ENCODE assay signal across 19 cellular contexts in genomic region chr9:33893861-33894260, GRCh38.
DNase-seq lines count a peak whose midpoint lies in the region; ATAC-seq and TF ChIP-seq lines count a peak whose summit lies in the region.
"Had no signal": no experiment of that assay in that cellular context is flagged by ENCODE, and none has a peak within 500 bp of the region (broad histone marks: within the 10 kb centered on the region; RNA-seq: fewer than 3 reads in every experiment).

No MANE protein-coding gene starts in this region.

- no peak overlapping the region for H3K4me2 ChIP-seq in DOHH2 (ENCODE audit: low read length)
- H3K4me2 ChIP-seq: GM23338 had no signal

- H4K20me1 ChIP-seq in DOHH2 (ENCODE audit: control insufficient read depth, insufficient read depth, low read depth, low read length) = peaks cover 3% of the 10 kb centered on the region; the same call in 1 of the 2 replicates

- H3F3A ChIP-seq in DOHH2 (ENCODE audit: control insufficient read depth, insufficient read depth) = peaks cover 3% of the 10 kb centered on the region; the same call in 1 of the 2 replicates

- H3K4me3 ChIP-seq in DOHH2 (ENCODE audit: low read length) (no peak overlapping the region), mucosa of descending colon (no peak overlapping the region)
- H3K4me3 ChIP-seq: GM12878, GM23338 had no signal

- H3K9me3 ChIP-seq in DOHH2 (ENCODE audit: control insufficient read depth, insufficient read depth, low read length) = no peaks in the 10 kb centered on the region
- H3K9me3 ChIP-seq in mucosa of descending colon = no peaks in the 10 kb centered on the region

- H3K27ac ChIP-seq in DOHH2 (ENCODE audit: low read depth, low read length) = 0 out of 2 replicates have a peak overlapping the region, but pooled peaks have one; percentile 10

- H3K27me3 Mint-ChIP-seq in central memory CD8-positive, alpha-beta T cell = no peaks in the 10 kb centered on the region
- H3K27me3 Mint-ChIP-seq: CD4-positive, alpha-beta memory T cell had no signal

- peaks cover 12% of the 10 kb centered on the region for H3K4me1 Mint-ChIP-seq in central memory CD8-positive, alpha-beta T cell
- H3K4me1 Mint-ChIP-seq: GM23338 had no signal

- H3K9me2 ChIP-seq in DOHH2 (replicated peaks; ENCODE audit: control insufficient read depth, low read length) = no peaks in the 10 kb centered on the region

- DNase-seq in EH (ENCODE audit: low read depth) (peak; percentile 17), mucosa of descending colon (no peak), posterior vena cava (ENCODE audit: low spot score) (no peak)
- no peak for DNase-seq in central memory CD8-positive, alpha-beta T cell (ENCODE audit: low spot score in 2 of 2)
- no peak for DNase-seq in activated naive CD4-positive, alpha-beta T cell (lab: John Stamatoyannopoulos, UW)
- DNase-seq: C1 segment of cervical spinal cord; Calu3; CD4-positive, alpha-beta memory T cell; COR-L47; DMS53; DMS79 treated with DMSO at 0.1 percent for 48 hours; EL; GDM1; H9; HFFc6 had no signal

- no peaks in the 10 kb centered on the region for H3K9me3 Mint-ChIP-seq in central memory CD8-positive, alpha-beta T cell
- H3K9me3 Mint-ChIP-seq: CD4-positive, alpha-beta memory T cell; GM23338; H9; HFFc6 had no signal

- H3K79me2 ChIP-seq in DOHH2 (ENCODE audit: control insufficient read depth, low read length) = peaks cover 94% of the 10 kb centered on the region

- TF ChIP-seq CTCF in DOHH2 (IDR thresholded peaks at IDR 0.05; ENCODE audit: low read depth, low read length, poor library complexity, severe bottlenecking) (no peak), mucosa of descending colon (IDR thresholded peaks at IDR 0.05) (no peak)

- no peak for ATAC-seq in central memory CD8-positive, alpha-beta T cell (replicated peaks; ENCODE audit: extremely low read depth, poor library complexity, severe bottlenecking)
- no peak for ATAC-seq in mucosa of descending colon
- ATAC-seq: GM12878, GM23338, HCT116 had no signal

- intact Hi-C loops in mucosa of descending colon (cut with DNase I, micrococcal nuclease) = no loop called here
- intact Hi-C loops in posterior vena cava (cut with DNase I) = no loop called here

- peaks cover 27% of the 10 kb centered on the region for H3K4me1 ChIP-seq in DOHH2 (ENCODE audit: control insufficient read depth, low read length)
- H3K4me1 ChIP-seq in mucosa of descending colon (ENCODE audit: low read depth) = no peaks in the 10 kb centered on the region

- H3K36me3 ChIP-seq in DOHH2 (ENCODE audit: control insufficient read depth, low read length) = peaks cover 56% of the 10 kb centered on the region
- H3K36me3 ChIP-seq in mucosa of descending colon (ENCODE audit: low read depth) = no peaks in the 10 kb centered on the region

- no peaks in the 10 kb centered on the region for H3K27me3 ChIP-seq in DOHH2 (ENCODE audit: control insufficient read depth, low read length)

- peak overlapping the region; percentile 53 for H3K27ac Mint-ChIP-seq in central memory CD8-positive, alpha-beta T cell (ENCODE audit: low read depth)
- H3K27ac Mint-ChIP-seq: GM23338, H9, HFFc6 had no signal

- H3K4me3 Mint-ChIP-seq in central memory CD8-positive, alpha-beta T cell = no peak overlapping the region
- H3K4me3 Mint-ChIP-seq: CD4-positive, alpha-beta memory T cell; GM23338; H9; HFFc6 had no signal

- H3K36me3 Mint-ChIP-seq in central memory CD8-positive, alpha-beta T cell (ENCODE audit: insufficient read depth) = peaks cover 9% of the 10 kb centered on the region
